ENCODE assay signal across 8 cellular contexts in the genomic region with DNA sequence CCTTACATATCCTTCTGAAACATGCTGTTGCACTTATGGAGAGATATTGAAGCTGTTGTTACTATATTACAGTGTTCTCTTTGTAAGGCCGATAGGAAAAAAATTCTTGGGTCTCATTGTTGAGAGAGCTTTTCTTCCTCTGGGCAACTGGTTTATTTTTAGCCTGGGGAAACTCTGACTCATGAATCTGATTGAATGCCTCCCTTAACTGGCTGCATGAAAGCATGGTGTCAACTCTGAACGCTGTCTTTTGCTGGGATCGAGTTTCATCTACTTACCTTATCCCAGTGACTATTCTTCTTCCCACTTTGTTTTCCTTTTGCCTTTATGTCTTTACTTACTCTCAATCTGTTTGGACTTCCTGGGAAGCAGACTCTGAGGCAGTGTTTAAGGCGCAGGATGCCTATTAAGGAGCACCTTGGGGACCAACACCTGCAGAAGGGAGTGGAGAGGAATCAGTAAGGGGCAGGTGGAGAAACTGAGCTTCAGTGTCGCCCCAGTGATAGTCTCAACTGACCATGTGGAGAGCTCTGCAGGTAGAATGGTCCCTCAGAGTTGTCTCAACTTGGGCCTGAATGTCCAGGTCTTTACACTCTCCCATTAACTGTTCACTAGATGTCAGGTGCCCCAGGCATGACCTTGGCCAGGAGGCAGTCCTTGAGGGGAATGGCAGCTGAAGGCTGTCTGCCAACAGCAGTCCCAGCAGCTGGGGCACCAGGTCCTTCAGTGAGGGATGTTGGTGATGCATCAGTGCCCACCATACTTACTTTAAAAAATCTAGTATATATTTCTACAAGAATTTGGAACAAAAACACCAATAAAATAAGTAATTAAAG.
DNase-seq lines count a peak whose midpoint lies in the region; ATAC-seq and TF ChIP-seq lines count a peak whose summit lies in the region.

No MANE protein-coding gene starts in this region.

- CTCF ChIA-PET in T-cell (lab: Charles Lee) = no interaction called here

- peak; percentile 94 for ATAC-seq in foreskin keratinocyte
- ATAC-seq in activated CD4-positive, CD25-positive, alpha-beta regulatory T cell treated with anti-CD3 and anti-CD28 coated beads, Interleukin-2, amount 50 U/mL, for 24 hours = no peak
- no peak for ATAC-seq in T-cell (replicated peaks in 1 of 4)
- ATAC-seq in GM21381 (IDR thresholded peaks at IDR 0.05; ENCODE audit: unreplicated experiment) = no peak

- no peak overlapping the region for H3K27ac Mint-ChIP-seq in T-cell

- peaks cover 4 to 12% (median 7%) of the 10 kb centered on the region in 3 donors for H3K4me1 Mint-ChIP-seq in T-cell

- POLR2A ChIA-PET in T-cell (lab: Charles Lee) = interaction anchor here in 1 of 2 donors (0.5 kb wide), 1 partner anchor 1056 kb away, joined by 3 read pairs; no protein-coding TSS in a partner anchor

- TF ChIP-seq CTCF in foreskin keratinocyte (conservative IDR thresholded peaks at IDR 0.05) = no peak

- H3K27ac ChIP-seq in foreskin keratinocyte = no peak overlapping the region

- no peaks in the 10 kb centered on the region for H3K4me1 ChIP-seq in foreskin keratinocyte

- peaks cover 5% of the 10 kb centered on the region for H3K36me3 Mint-ChIP-seq in T-cell

- H3K9me3 Mint-ChIP-seq in T-cell = no peaks in the 10 kb centered on the region

- H3K27me3 Mint-ChIP-seq in T-cell = no peaks in the 10 kb centered on the region

- peak; percentile 88 for DNase-seq in H4 (ENCODE audit: low spot score)
- DNase-seq in RPMI8226 = peak; percentile 32
- peak; percentile 51 to 82 for DNase-seq in foreskin keratinocyte
- DNase-seq in putamen (ENCODE audit: low spot score) = peak; percentile 87
- DNase-seq in T-cell = no peak
- DNase-seq in AML-193 (lab: John Stamatoyannopoulos, UW) = no peak

- H3K4me3 Mint-ChIP-seq in T-cell = no peak overlapping the region

- peaks cover 1% of the 10 kb centered on the region for H3K27me3 ChIP-seq in foreskin keratinocyte

Comparison
In these comparisons a context has a peak if more than half of its experiments do, and no peak if none do; other contexts are left out.
1. DNase-seq: peak in H4 (single experiment), RPMI8226 (single experiment), foreskin keratinocyte (2 of 2) and putamen (single experiment); none in T-cell (0 of 34) and AML-193 (0 of 2).